18 cellular contexts compared by ENCODE assay signal in genomic region chr9:137308102-137308619, GRCh38. TPM values are rescaled to one million over a fixed set of nuclear protein-coding genes. Genes with fewer than 3 reads are reported as not detected.
A peak's percentile ranks its signal among the peaks of the same experiment; 100 is the strongest.
DNase-seq lines count a peak whose midpoint lies in the region; ATAC-seq, FAIRE-seq and TF ChIP-seq lines count a peak whose summit lies in the region.
"Had no signal": no experiment of that assay in that cellular context is flagged by ENCODE, and none has a peak within 500 bp of the region (broad histone marks: within the 10 kb centered on the region; RNA-seq: fewer than 3 reads in every experiment).

No MANE protein-coding gene starts in this region.

- DNase-seq in activated naive CD8-positive, alpha-beta T cell treated with anti-CD3 and anti-CD28 coated beads, Interleukin-2, amount 10 ng/mL, durations not matched to agents 7 days and 5 days: peak; percentile 30
- no peak for DNase-seq in activated naive CD8-positive, alpha-beta T cell treated with anti-CD3 and anti-CD28 coated beads for 36 hours
- DNase-seq in NCI-H69 (lab: John Stamatoyannopoulos, UW): peak; percentile 47
- peak; percentile 77 for DNase-seq in kidney
- peak; percentile 52 to 74 for DNase-seq in aorta
- no peak for DNase-seq in NCI-H2081 treated with DMSO at 0.1 percent for 48 hours (lab: John Stamatoyannopoulos, UW)
- DNase-seq: HFFc6, NCI-H2081, NCI-H510A treated with DMSO at 0.1 percent for 48 hours, OCI-M1 had no signal

- H3K27me3 ChIP-seq in aorta (ENCODE audit: control insufficient read depth in 1 of 2, insufficient read depth in 2 of 2, low read length in 1 of 2): no peaks in the 10 kb centered on the region
- H3K27me3 ChIP-seq: ascending aorta had no signal

- no peak overlapping the region for H3K9ac ChIP-seq in kidney (ENCODE audit: low read length in 2 of 2)

- H3K4me1 ChIP-seq in kidney (ENCODE audit: control insufficient read depth in 1 of 2, insufficient read depth in 1 of 2, low read depth in 1 of 2, low read length in 2 of 2) (peaks cover 11 to 18% of the 10 kb centered on the region in 2 donors), aorta (ENCODE audit: control insufficient read depth in 1 of 2, insufficient read depth in 2 of 2, low read length in 2 of 2) (no peaks in the 10 kb centered on the region)

- H3K36me3 Mint-ChIP-seq in activated naive CD8-positive, alpha-beta T cell treated with anti-CD3 and anti-CD28 coated beads, Interleukin-2, amount 10 ng/mL, durations not matched to agents 7 days and 5 days: no peaks in the 10 kb centered on the region
- H3K36me3 Mint-ChIP-seq in activated naive CD8-positive, alpha-beta T cell treated with anti-CD3 and anti-CD28 coated beads for 36 hours: no peaks in the 10 kb centered on the region
- H3K36me3 Mint-ChIP-seq: naive thymus-derived CD8-positive, alpha-beta T cell had no signal

- peaks cover 4% of the 10 kb centered on the region for H3K4me1 Mint-ChIP-seq in activated naive CD8-positive, alpha-beta T cell treated with anti-CD3 and anti-CD28 coated beads, Interleukin-2, amount 10 ng/mL, durations not matched to agents 7 days and 5 days
- H3K4me1 Mint-ChIP-seq in activated naive CD8-positive, alpha-beta T cell treated with anti-CD3 and anti-CD28 coated beads for 36 hours: peaks cover 8% of the 10 kb centered on the region

- no peaks in the 10 kb centered on the region for H3K9me3 Mint-ChIP-seq in activated naive CD8-positive, alpha-beta T cell treated with anti-CD3 and anti-CD28 coated beads, Interleukin-2, amount 10 ng/mL, durations not matched to agents 7 days and 5 days
- H3K9me3 Mint-ChIP-seq in activated naive CD8-positive, alpha-beta T cell treated with anti-CD3 and anti-CD28 coated beads for 36 hours: no peaks in the 10 kb centered on the region
- H3K9me3 Mint-ChIP-seq: HFFc6; naive thymus-derived CD8-positive, alpha-beta T cell had no signal

- H3K27me3 Mint-ChIP-seq in activated naive CD8-positive, alpha-beta T cell treated with anti-CD3 and anti-CD28 coated beads, Interleukin-2, amount 10 ng/mL, durations not matched to agents 7 days and 5 days: no peaks in the 10 kb centered on the region
- no peaks in the 10 kb centered on the region for H3K27me3 Mint-ChIP-seq in activated naive CD8-positive, alpha-beta T cell treated with anti-CD3 and anti-CD28 coated beads for 36 hours
- H3K27me3 Mint-ChIP-seq: naive thymus-derived CD8-positive, alpha-beta T cell had no signal

- no peak overlapping the region for H3K27ac ChIP-seq in kidney (ENCODE audit: low read depth in 2 of 2, low read length in 2 of 2)
- H3K27ac ChIP-seq in aorta (ENCODE audit: low read depth in 1 of 2, low read length in 2 of 2): no peak overlapping the region
- H3K27ac ChIP-seq: ascending aorta, tibial nerve had no signal

- POLR2A ChIA-PET in activated naive CD8-positive, alpha-beta T cell treated with anti-CD3 and anti-CD28 coated beads, Interleukin-2, amount 10 ng/mL, durations not matched to agents 7 days and 5 days (lab: Charles Lee): interaction anchor here (1.4 kb wide), 1 partner anchor 12 kb away, joined by 9 read pairs; no protein-coding TSS in a partner anchor

- no peak for TF ChIP-seq CTCF in kidney (IDR thresholded peaks at IDR 0.05; ENCODE audit: borderline replicate concordance, extremely low read depth, insufficient read depth)

- no peak for ATAC-seq in activated naive CD8-positive, alpha-beta T cell treated with anti-CD3 and anti-CD28 coated beads, Interleukin-2, amount 10 ng/mL, durations not matched to agents 7 days and 5 days (ENCODE audit: low read depth)
- ATAC-seq in aorta (ENCODE audit: low FRiP score) (no peak), HG03439 (IDR thresholded peaks at IDR 0.05; ENCODE audit: unreplicated experiment) (no peak), HG02763 (IDR thresholded peaks at IDR 0.05; ENCODE audit: unreplicated experiment) (no peak)
- ATAC-seq: naive thymus-derived CD8-positive, alpha-beta T cell had no signal

- no peak overlapping the region for H3K4me3 ChIP-seq in kidney (ENCODE audit: low read length in 2 of 2)
- no peak overlapping the region for H3K4me3 ChIP-seq in aorta (ENCODE audit: low read length in 2 of 2)
- H3K4me3 ChIP-seq: ascending aorta, tibial nerve had no signal

- no peaks in the 10 kb centered on the region for H3K36me3 ChIP-seq in kidney (ENCODE audit: control insufficient read depth in 1 of 2, insufficient read depth in 2 of 2, low read length in 2 of 2)
- no peaks in the 10 kb centered on the region for H3K36me3 ChIP-seq in aorta (ENCODE audit: control insufficient read depth in 1 of 2, insufficient read depth in 2 of 2, low read length in 1 of 2)
- H3K36me3 ChIP-seq: ascending aorta, tibial nerve had no signal

- WGBS in aorta, 2 donors: 91 to 93% methylated on average over 17 to 19 of the region's 19 CpGs

- intact Hi-C loops in kidney (cut with DNase I): no loop called here
- intact Hi-C loops in aorta (cut with DNase I): no loop called here

- H3K9me3 ChIP-seq in kidney (ENCODE audit: control insufficient read depth in 1 of 2, low read length in 2 of 2): no peaks in the 10 kb centered on the region
- H3K9me3 ChIP-seq in aorta (ENCODE audit: control insufficient read depth, low read length): no peaks in the 10 kb centered on the region
- H3K9me3 ChIP-seq: ascending aorta, Caco-2, tibial nerve had no signal

- H3K27ac Mint-ChIP-seq in activated naive CD8-positive, alpha-beta T cell treated with anti-CD3 and anti-CD28 coated beads, Interleukin-2, amount 10 ng/mL, durations not matched to agents 7 days and 5 days: no peak overlapping the region
- H3K27ac Mint-ChIP-seq in activated naive CD8-positive, alpha-beta T cell treated with anti-CD3 and anti-CD28 coated beads for 36 hours: no peak overlapping the region
- H3K27ac Mint-ChIP-seq: HFFc6 had no signal

- H3K4me3 Mint-ChIP-seq in activated naive CD8-positive, alpha-beta T cell treated with anti-CD3 and anti-CD28 coated beads, Interleukin-2, amount 10 ng/mL, durations not matched to agents 7 days and 5 days: no peak overlapping the region
- no peak overlapping the region for H3K4me3 Mint-ChIP-seq in activated naive CD8-positive, alpha-beta T cell treated with anti-CD3 and anti-CD28 coated beads for 36 hours
- H3K4me3 Mint-ChIP-seq: HFFc6 had no signal

- FAIRE-seq in kidney (lab: Jason Lieb, UNC): no peak
- FAIRE-seq: islet of Langerhans had no signal

RNA-seq across cellular contexts. Expression of gene NRARP, which starts 6.1 kb away (rescaled TPM):
- total RNA-seq in activated naive CD8-positive, alpha-beta T cell treated with anti-CD3 and anti-CD28 coated beads, Interleukin-2, amount 10 ng/mL, durations not matched to agents 7 days and 5 days: 1 to 10 TPM; 1.2 to 1.7 TPM
- total RNA-seq in activated naive CD8-positive, alpha-beta T cell treated with anti-CD3 and anti-CD28 coated beads for 36 hours: 1 to 10 TPM; 5.0 to 5.3 TPM
- total RNA-seq in kidney (4.7 TPM), aorta (10 to 100 TPM; 13.3 to 26.6 TPM)
- polyA plus RNA-seq in kidney (ENCODE audit: insufficient read depth, low read depth, low replicate concordance) (1.7 TPM), aorta (under 1 TPM; 0.50 to 0.97 TPM)
- polyA plus RNA-seq: naive thymus-derived CD8-positive, alpha-beta T cell had no signal

RNA-seq across cellular contexts. Expression of gene TOR4A, which starts 30.6 kb away (rescaled TPM):
- total RNA-seq in activated naive CD8-positive, alpha-beta T cell treated with anti-CD3 and anti-CD28 coated beads, Interleukin-2, amount 10 ng/mL, durations not matched to agents 7 days and 5 days: 1 to 10 TPM; 8.1 to 8.2 TPM
- total RNA-seq in activated naive CD8-positive, alpha-beta T cell treated with anti-CD3 and anti-CD28 coated beads for 36 hours: 1 to 10 TPM; 3.6 to 3.9 TPM
- total RNA-seq in kidney (23.8 TPM), aorta (10 to 100 TPM; 10.4 to 14.0 TPM)
- polyA plus RNA-seq in kidney (ENCODE audit: insufficient read depth, low read depth, low replicate concordance) (4.9 TPM), aorta (1 to 10 TPM; 2.6 to 6.0 TPM)

RNA-seq across cellular contexts. Expression of gene NELFB, which starts 53.0 kb away (rescaled TPM):
- total RNA-seq in activated naive CD8-positive, alpha-beta T cell treated with anti-CD3 and anti-CD28 coated beads, Interleukin-2, amount 10 ng/mL, durations not matched to agents 7 days and 5 days: 10 to 100 TPM; 58.7 to 63.1 TPM
- total RNA-seq in activated naive CD8-positive, alpha-beta T cell treated with anti-CD3 and anti-CD28 coated beads for 36 hours: 10 to 100 TPM; 54.4 to 56.4 TPM
- total RNA-seq in kidney: 57.3 TPM
- polyA plus RNA-seq in kidney (ENCODE audit: insufficient read depth, low read depth, low replicate concordance): 43.8 TPM
- total RNA-seq in aorta: 10 to 100 TPM; 35.5 to 40.9 TPM
- 10 to 100 TPM; 21.7 to 47.9 TPM for polyA plus RNA-seq in aorta

RNA-seq across cellular contexts. Expression of gene STPG3, which starts 57.1 kb away (rescaled TPM):
- not detected for total RNA-seq in activated naive CD8-positive, alpha-beta T cell treated with anti-CD3 and anti-CD28 coated beads, Interleukin-2, amount 10 ng/mL, durations not matched to agents 7 days and 5 days
- total RNA-seq in activated naive CD8-positive, alpha-beta T cell treated with anti-CD3 and anti-CD28 coated beads for 36 hours: not detected
- total RNA-seq in kidney: 0.38 TPM
- polyA plus RNA-seq in kidney (ENCODE audit: insufficient read depth, low read depth, low replicate concordance): not detected
- not detected for total RNA-seq in aorta
- not detected for polyA plus RNA-seq in aorta
- total RNA-seq: ascending aorta; Caco-2; cerebellum; HFFc6; naive thymus-derived CD8-positive, alpha-beta T cell; tibial nerve had no signal
- polyA plus RNA-seq: naive thymus-derived CD8-positive, alpha-beta T cell had no signal

Comparison
In these comparisons a context has a peak if more than half of its experiments do, and no peak if none do; other contexts are left out.
1. DNase-seq: peak in activated naive CD8-positive, alpha-beta T cell treated with anti-CD3 and anti-CD28 coated beads, Interleukin-2, amount 10 ng/mL, durations not matched to agents 7 days and 5 days (single experiment), NCI-H69 (single experiment), kidney (single experiment) and aorta (2 of 2); none in activated naive CD8-positive, alpha-beta T cell treated with anti-CD3 and anti-CD28 coated beads for 36 hours (single experiment) and NCI-H2081 treated with DMSO at 0.1 percent for 48 hours (single experiment).